In genomic region chr6:90885611-90886056, GRCh38 we compare ENCODE assay signal across 22 cellular contexts.
DNase-seq lines count a peak whose midpoint lies in the region; ATAC-seq, FAIRE-seq and TF ChIP-seq lines count a peak whose summit lies in the region.
"Had no signal": no experiment of that assay in that cellular context is flagged by ENCODE, and none has a peak within 500 bp of the region (broad histone marks: within the 10 kb centered on the region; RNA-seq: fewer than 3 reads in every experiment).

No MANE protein-coding gene starts in this region.

- CTCF ChIA-PET in H1 (lab: Charles Lee; ENCODE audit: partially characterized antibody) = interaction anchor here (0.8 to 2.0 kb wide), 4 partner anchors 9 to 274 kb away, joined by 3 to 7 read pairs (median 4); no protein-coding TSS in a partner anchor

- H4K91ac ChIP-seq in H1 (replicated peaks; ENCODE audit: insufficient read length, low read length) = no peak overlapping the region

- H2AFZ ChIP-seq in H1 (ENCODE audit: low read length) = peak overlapping the region; percentile 90; the same call in 1 of the 2 replicates

- H3K27ac ChIP-seq in H1 (ENCODE audit: low read depth, low read length) = no peak overlapping the region
- H3K27ac ChIP-seq: KMS-11, left lung, neutrophil, thyroid gland had no signal

- no peak for TF ChIP-seq EP300 in H1 (IDR thresholded peaks at IDR 0.05; ENCODE audit: borderline replicate concordance in 1 of 2, low read depth in 2 of 2, low read length in 2 of 2)

- H2AK5ac ChIP-seq in H1 (ENCODE audit: low read depth, low read length) = no peak overlapping the region

- in situ Hi-C loops in G401 (cut with HindIII; ENCODE audit: low sequenced_read_pairs) = no loop called here

- WGBS in H1 (ENCODE audit: extremely low coverage in 1 of 2, insufficient coverage in 1 of 2, insufficient read length in 1 of 2, insufficient replicate concordance in 2 of 2, low coverage in 1 of 2, low lambda C conversion rate in 2 of 2, missing lambda C conversion rate in 1 of 2), 2 experiments = 97% methylated on average over 9 of the region's 10 CpGs; no CpG with 5 or more reads in 1 of the 2 experiments

- H3K18ac ChIP-seq in H1 (ENCODE audit: extremely low read depth, low read length) = no peak overlapping the region

- H3K9me3 ChIP-seq in H1 (ENCODE audit: insufficient read depth in 2 of 2, low read depth in 1 of 2, low read length in 1 of 2) = no peaks in the 10 kb centered on the region
- H3K9me3 ChIP-seq: mucosa of descending colon, neutrophil, thyroid gland had no signal

- DNase-seq in G401 (ENCODE audit: low spot score) (peak; percentile 3), T1000 (lab: John Stamatoyannopoulos, UW) (peak; percentile 49), H1 (ENCODE audit: low read depth in 1 of 2, low spot score in 2 of 2) (no peak), midbrain (lab: John Stamatoyannopoulos, UW) (peak; percentile 26), NCI-H82 (lab: John Stamatoyannopoulos, UW) (no peak), iPS-NIHi11 (ENCODE audit: low spot score) (no peak)
- DNase-seq: ACHN; activated CD4-positive, alpha-beta T cell treated with anti-CD3 and anti-CD28 coated beads, Interleukin-2, amount 50 U/mL, for 1 hour; activated CD8-positive, alpha-beta memory T cell treated with anti-CD3 and anti-CD28 coated beads, Interleukin-2, amount 50 U/mL, for 4 hours; activated effector memory CD4-positive, alpha-beta T cell treated with anti-CD3 and anti-CD28 coated beads, Interleukin-2, amount 50 U/mL, for 16 hours; central memory CD4-positive, alpha-beta T cell; glutamatergic neuron; left lung; mucosa of descending colon; NCI-H2029; small intestine; stimulated activated naive CD4-positive, alpha-beta T cell treated with Interleukin-2 at 50 U/mL for 16 hours; thyroid gland had no signal

- no peak overlapping the region for H2BK15ac ChIP-seq in H1 (ENCODE audit: low read length)

- no peaks in the 10 kb centered on the region for H3K27me3 ChIP-seq in H1 (replicated peaks in 1 of 4; ENCODE audit: control insufficient read depth in 3 of 4, extremely low read depth in 1 of 4, insufficient read depth in 3 of 4, low read length in 3 of 4)
- H3K27me3 ChIP-seq: left lung, neutrophil, thyroid gland had no signal

- no peak for ATAC-seq in HG03521 (IDR thresholded peaks at IDR 0.05; ENCODE audit: unreplicated experiment)
- no peak for ATAC-seq in GM18861 (IDR thresholded peaks at IDR 0.05; ENCODE audit: unreplicated experiment)
- ATAC-seq: left lung, mucosa of descending colon had no signal

- peaks cover 0 to 3% (median 0%) of the 10 kb centered on the region in 4 experiments; a peak in 2 of 7 replicates for H3K4me1 ChIP-seq in H1 (replicated peaks in 1 of 4; ENCODE audit: control insufficient read depth in 3 of 4, insufficient read depth in 4 of 4, low read length in 3 of 4)
- H3K4me1 ChIP-seq: left lung, thyroid gland had no signal

- no peak overlapping the region for H3K4me2 ChIP-seq in H1 (ENCODE audit: insufficient read depth in 1 of 2, low read depth in 2 of 2, low read length in 2 of 2)
- H3K4me2 ChIP-seq: KMS-11 had no signal

- no peak overlapping the region for H3K4me3 ChIP-seq in H1 (ENCODE audit: extremely low read depth in 1 of 4, insufficient read depth in 2 of 4, low read depth in 3 of 4, low read length in 4 of 4)
- H3K4me3 ChIP-seq: left lung, mucosa of descending colon, thyroid gland had no signal

- H3K14ac ChIP-seq in H1 (ENCODE audit: insufficient read length) = no peak overlapping the region

- H3K79me2 ChIP-seq in H1 (ENCODE audit: control insufficient read depth in 1 of 2, insufficient read depth in 2 of 2, low read length in 2 of 2) = no peaks in the 10 kb centered on the region

- H4K8ac ChIP-seq in H1 (ENCODE audit: extremely low read depth, insufficient read depth, low read length) = no peak overlapping the region

- no peak overlapping the region for H4K5ac ChIP-seq in H1 (ENCODE audit: insufficient read length, low read depth, low read length)

- H3K4ac ChIP-seq in H1 (replicated peaks; ENCODE audit: insufficient read length, low read depth, low read length) = no peak overlapping the region

- POLR2A ChIA-PET in H1 (lab: Charles Lee; ENCODE audit: partially characterized antibody) = interaction anchor here (0.6 kb wide), 1 partner anchor 748 kb away, joined by 3 read pairs; no protein-coding TSS in a partner anchor

- TF ChIP-seq RAD21 in H1 (IDR thresholded peaks at IDR 0.05 in 1 of 2, conservative IDR thresholded peaks at IDR 0.05 in 1 of 2; ENCODE audit: low read depth in 2 of 2, low read length in 2 of 2) = no peak

- H2BK12ac ChIP-seq in H1 (ENCODE audit: low read depth, low read length) = no peak overlapping the region

- no peaks in the 10 kb centered on the region for H3K23me2 ChIP-seq in H1 (ENCODE audit: low read depth, low read length)

- no peak overlapping the region for H3K23ac ChIP-seq in H1 (ENCODE audit: insufficient read length)

- H2BK5ac ChIP-seq in H1 (ENCODE audit: low read depth, low read length) = no peak overlapping the region

- H3K79me1 ChIP-seq in H1 (ENCODE audit: low read depth, low read length) = no peaks in the 10 kb centered on the region

- H4K20me1 ChIP-seq in H1 (replicated peaks in 1 of 2; ENCODE audit: control insufficient read depth in 1 of 2, insufficient read depth in 2 of 2, low read length in 2 of 2) = no peaks in the 10 kb centered on the region

- H3K9ac ChIP-seq in H1 (replicated peaks in 1 of 4; ENCODE audit: extremely low read depth in 1 of 4, low read depth in 3 of 4, low read length in 3 of 4) = no peak overlapping the region
- H3K9ac ChIP-seq: KMS-11 had no signal

- no peak for TF ChIP-seq CTCF in H1 (IDR thresholded peaks at IDR 0.05; ENCODE audit: control extremely low read depth in 1 of 3, insufficient read depth in 1 of 3, low read depth in 1 of 3, low read length in 3 of 3)

- H2BK120ac ChIP-seq in H1 (replicated peaks; ENCODE audit: low read depth, low read length) = no peak overlapping the region

- no peak overlapping the region for H3K56ac ChIP-seq in H1 (replicated peaks; ENCODE audit: insufficient read length, low read depth, low read length)

- H3K36me3 ChIP-seq in H1 (ENCODE audit: control insufficient read depth in 2 of 4, insufficient read depth in 4 of 4, low read length in 3 of 4) = no peaks in the 10 kb centered on the region
- H3K36me3 ChIP-seq: left lung, neutrophil, thyroid gland had no signal

- TF ChIP-seq POLR2A in H1 (IDR thresholded peaks at IDR 0.05; ENCODE audit: control extremely low read depth in 1 of 2, low read depth in 2 of 2, low read length in 2 of 2) = no peak

- no peak overlapping the region for H2BK20ac ChIP-seq in H1 (ENCODE audit: low read length)

- no peak for FAIRE-seq in H1 (lab: Jason Lieb, UNC)
- FAIRE-seq: small intestine had no signal

TF ChIP-seq in H1, 55 proteins besides CTCF, POLR2A, EP300 and RAD21:
- TF ChIP-seq TBP (IDR thresholded peaks at IDR 0.05; ENCODE audit: low read depth, low read length) (no peak), TAF7 (optimal IDR thresholded peaks at IDR 0.05; ENCODE audit: borderline replicate concordance, low read depth, low read length) (no peak), E2F6 (IDR thresholded peaks at IDR 0.05) (no peak)

Comparison
In these comparisons a context has a peak if more than half of its experiments do, and no peak if none do; other contexts are left out.
1. DNase-seq: peak in G401 (single experiment), T1000 (single experiment) and midbrain (single experiment); none in H1 (0 of 2), NCI-H82 (single experiment) and iPS-NIHi11 (single experiment).